35 cellular contexts compared by ENCODE assay signal in the genomic region with DNA sequence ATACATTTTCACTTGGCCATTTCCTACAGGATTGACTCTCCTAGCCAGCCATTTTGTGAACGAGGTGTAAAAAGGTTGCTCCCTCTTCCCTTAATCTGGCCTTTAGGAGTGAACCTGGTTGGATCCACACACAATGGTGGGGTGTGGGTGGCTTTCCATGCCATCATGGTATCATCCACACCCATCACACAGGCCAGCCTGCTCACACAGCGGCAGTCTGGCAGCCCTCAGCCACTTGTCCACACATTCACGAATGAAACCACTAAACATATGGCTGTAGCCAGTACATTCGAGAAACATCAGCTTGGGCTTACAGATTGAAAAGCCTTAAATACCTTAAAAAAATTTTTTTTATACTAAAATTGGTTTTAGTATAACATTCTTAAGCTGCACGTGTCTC. TPM values are rescaled to one million over a fixed set of nuclear protein-coding genes. Genes with fewer than 3 reads are reported as not detected.
"Had no signal": no experiment of that assay in that cellular context is flagged by ENCODE, and none has a peak within 500 bp of the region (broad histone marks: within the 10 kb centered on the region; RNA-seq: fewer than 3 reads in every experiment).

No MANE protein-coding gene starts in this region.

- H3K27ac ChIP-seq: colonic mucosa, epithelial cell of prostate, esophagus squamous epithelium, gastrocnemius medialis, heart right ventricle, left lung, lower lobe of right lung had no signal

- H3K4me3 Mint-ChIP-seq: dendritic cell treated with granulocyte-macrophage colony-stimulating factor and Interleukin-4, amounts not matched to agents 40 ng/mL and 50 ng/mL, for 4 days; effector memory CD8-positive, alpha-beta T cell; endodermal cell; mesothelial cell of epicardium; naive B cell had no signal

- H3K4me1 ChIP-seq: colonic mucosa, esophagus squamous epithelium, gastrocnemius medialis, left lung had no signal

- H3K36me3 ChIP-seq: colonic mucosa, esophagus squamous epithelium, gastrocnemius medialis, heart right ventricle, left lung, lower lobe of right lung had no signal

- H3K4me3 ChIP-seq: colonic mucosa, esophagus squamous epithelium, gastrocnemius medialis, heart right ventricle, left lung, lower lobe of right lung, mucosa of descending colon had no signal

- H3K27ac Mint-ChIP-seq: dendritic cell treated with granulocyte-macrophage colony-stimulating factor and Interleukin-4, amounts not matched to agents 40 ng/mL and 50 ng/mL, for 4 days; effector memory CD8-positive, alpha-beta T cell; endodermal cell; mesothelial cell of epicardium; naive B cell had no signal

- H3K4me1 Mint-ChIP-seq: naive B cell had no signal

- H3K27me3 Mint-ChIP-seq: dendritic cell treated with granulocyte-macrophage colony-stimulating factor and Interleukin-4, amounts not matched to agents 40 ng/mL and 50 ng/mL, for 4 days; effector memory CD8-positive, alpha-beta T cell had no signal

- H3K9me3 ChIP-seq: colonic mucosa, esophagus squamous epithelium, gastrocnemius medialis, heart right ventricle, left lung, lower lobe of right lung, mucosa of descending colon had no signal

- DNase-seq: colonic mucosa; cortex of kidney; effector CD8-positive, alpha-beta T cell; effector memory CD8-positive, alpha-beta T cell; endodermal cell; erythroblast; esophagus squamous epithelium; foreskin fibroblast; foreskin melanocyte; gastrocnemius medialis; glutamatergic neuron; head of caudate nucleus; heart right ventricle; hippocampal formation; left cardiac atrium; left lung; left ventricle myocardium superior; lower lobe of right lung; mesenchymal stem cell; mucosa of descending colon; naive B cell had no signal

- H3K9me3 Mint-ChIP-seq: dendritic cell treated with granulocyte-macrophage colony-stimulating factor and Interleukin-4, amounts not matched to agents 40 ng/mL and 50 ng/mL, for 4 days; endodermal cell; mesothelial cell of epicardium had no signal

- H3K36me3 Mint-ChIP-seq: mesothelial cell of epicardium, naive B cell had no signal

- FAIRE-seq: endometrium, islet of Langerhans, keratinocyte had no signal

- H3K27me3 ChIP-seq: colonic mucosa, esophagus squamous epithelium, gastrocnemius medialis, left lung had no signal

RNA-seq across cellular contexts. Expression of a gene that starts 31.9 kb away (rescaled TPM):
- total RNA-seq: colonic mucosa, dermis microvascular lymphatic vessel endothelial cell, endodermal cell, esophagus mucosa, esophagus squamous epithelium, gastrocnemius medialis, glomerular endothelial cell, heart right ventricle, kidney epithelial cell, left cardiac atrium, left lung, left ventricle myocardium superior, lower leg skin, lower lobe of right lung, lung microvascular endothelial cell, mesenteric fat pad, mesothelial cell of epicardium, mucosa of descending colon, myocyte had no signal
- polyA plus RNA-seq: heart right ventricle, keratinocyte had no signal
